26 cellular contexts compared by ENCODE assay signal in genomic region chr10:15311885-15312280, GRCh38. TPM values are rescaled to one million over a fixed set of nuclear protein-coding genes. Genes with fewer than 3 reads are reported as not detected.
DNase-seq lines count a peak whose midpoint lies in the region; ATAC-seq, FAIRE-seq and TF ChIP-seq lines count a peak whose summit lies in the region.
"Had no signal": no experiment of that assay in that cellular context is flagged by ENCODE, and none has a peak within 500 bp of the region (broad histone marks: within the 10 kb centered on the region; RNA-seq: fewer than 3 reads in every experiment).

No MANE protein-coding gene starts in this region.

- CTCF ChIA-PET in activated CD8-positive, alpha-beta T cell treated with anti-CD3 and anti-CD28 coated beads for 36 hours (lab: Charles Lee): interaction anchor here (0.8 kb wide), 1 partner anchor 13 kb away, joined by 3 read pairs; no protein-coding TSS in a partner anchor
- CTCF ChIA-PET in Calu3 (lab: Charles Lee): no interaction called here

- H3K4me3 ChIP-seq in kidney (ENCODE audit: low read length in 2 of 2): no peak overlapping the region
- no peak overlapping the region for H3K4me3 ChIP-seq in neural progenitor cell
- H3K4me3 ChIP-seq: BLaER1 treated with 17β-estradiol and CSF1 and Interleukin-3, amounts not matched to agents 10 nM and 100 nM; GM12878; Peyer's patch; SJCRH30 had no signal

- H3K36me3 ChIP-seq in kidney (ENCODE audit: control insufficient read depth in 1 of 2, insufficient read depth in 2 of 2, low read length in 2 of 2) (no peaks in the 10 kb centered on the region), neural progenitor cell (no peaks in the 10 kb centered on the region)
- H3K36me3 ChIP-seq: Peyer's patch, SJCRH30 had no signal

- H3K4me3 Mint-ChIP-seq in neural progenitor cell (no peak overlapping the region), Calu3 (ENCODE audit: low read depth, unreplicated experiment) (no peak overlapping the region)
- no peak overlapping the region for H3K4me3 Mint-ChIP-seq in activated CD8-positive, alpha-beta T cell treated with anti-CD3 and anti-CD28 coated beads for 36 hours
- H3K4me3 Mint-ChIP-seq: CD4-positive, alpha-beta memory T cell had no signal

- H3K4me2 ChIP-seq in neural progenitor cell: no peak overlapping the region
- H3K4me2 ChIP-seq: BLaER1 treated with 17β-estradiol and CSF1 and Interleukin-3, amounts not matched to agents 10 nM and 100 nM; KMS-11 had no signal

- no peak for ATAC-seq in HG03342 (IDR thresholded peaks at IDR 0.05; ENCODE audit: unreplicated experiment)
- no peak for ATAC-seq in activated CD8-positive, alpha-beta T cell treated with anti-CD3 and anti-CD28 coated beads for 36 hours
- ATAC-seq: GM12878, HCT116 had no signal

- H2AFZ ChIP-seq in neural progenitor cell (replicated peaks): no peak overlapping the region

- no peaks in the 10 kb centered on the region for H3F3A ChIP-seq in neural progenitor cell (ENCODE audit: low read depth)

- intact Hi-C loops in kidney (cut with DNase I) (no loop called here), Calu3 (cut with micrococcal nuclease; ENCODE audit: unreplicated experiment) (no loop called here)
- intact Hi-C loops in activated CD8-positive, alpha-beta T cell treated with anti-CD3 and anti-CD28 coated beads for 36 hours (cut with micrococcal nuclease): no loop called here

- H3K4me1 ChIP-seq in kidney (ENCODE audit: control insufficient read depth in 1 of 2, insufficient read depth in 1 of 2, low read depth in 1 of 2, low read length in 2 of 2) (peaks cover 11 to 41% of the 10 kb centered on the region in 2 donors), neural progenitor cell (peaks cover 6% of the 10 kb centered on the region)
- H3K4me1 ChIP-seq: Caco-2, SJCRH30 had no signal

- H3K9me3 ChIP-seq in kidney (ENCODE audit: control insufficient read depth in 1 of 2, low read length in 2 of 2): no peaks in the 10 kb centered on the region
- H3K9me3 ChIP-seq in neural progenitor cell (ENCODE audit: low read depth): no peaks in the 10 kb centered on the region
- H3K9me3 ChIP-seq: Caco-2, Peyer's patch, SJCRH30 had no signal

- peaks cover 16% of the 10 kb centered on the region for H3K79me2 ChIP-seq in neural progenitor cell (ENCODE audit: low read depth)

- no peak overlapping the region for H3K9ac ChIP-seq in kidney (ENCODE audit: low read length in 2 of 2)
- H3K9ac ChIP-seq in neural progenitor cell: no peak overlapping the region
- H3K9ac ChIP-seq: BLaER1 treated with 17β-estradiol and CSF1 and Interleukin-3, amounts not matched to agents 10 nM and 100 nM; KMS-11 had no signal

- no peaks in the 10 kb centered on the region for H3K27me3 ChIP-seq in neural progenitor cell
- H3K27me3 ChIP-seq: BLaER1 treated with 17β-estradiol and CSF1 and Interleukin-3, amounts not matched to agents 10 nM and 100 nM; Peyer's patch; SJCRH30 had no signal

- TF ChIP-seq CTCF in kidney (IDR thresholded peaks at IDR 0.05; ENCODE audit: borderline replicate concordance, extremely low read depth, insufficient read depth) (no peak), neural progenitor cell (IDR thresholded peaks at IDR 0.05) (no peak), Calu3 (IDR thresholded peaks at IDR 0.05; ENCODE audit: unreplicated experiment) (no peak)
- TF ChIP-seq CTCF in activated CD8-positive, alpha-beta T cell treated with anti-CD3 and anti-CD28 coated beads for 36 hours (IDR thresholded peaks at IDR 0.05): no peak

- no peak for FAIRE-seq in kidney (lab: Jason Lieb, UNC)
- FAIRE-seq: GM12878 had no signal

- peaks cover 10% of the 10 kb centered on the region for H4K20me1 ChIP-seq in neural progenitor cell (ENCODE audit: low read depth)

- H3K27me3 Mint-ChIP-seq in neural progenitor cell (ENCODE audit: insufficient read depth, low read depth): peaks cover 2% of the 10 kb centered on the region
- no peaks in the 10 kb centered on the region for H3K27me3 Mint-ChIP-seq in activated CD8-positive, alpha-beta T cell treated with anti-CD3 and anti-CD28 coated beads for 36 hours
- H3K27me3 Mint-ChIP-seq in Calu3 (ENCODE audit: unreplicated experiment): peaks cover 65% of the 10 kb centered on the region

- POLR2A ChIA-PET in activated CD8-positive, alpha-beta T cell treated with anti-CD3 and anti-CD28 coated beads for 36 hours (lab: Charles Lee): no interaction called here

- DNase-seq in dermis blood vessel endothelial cell (peak; percentile 26), kidney (no peak), neural progenitor cell (ENCODE audit: low spot score) (no peak), Calu3 (no peak), NCI-H1105 (lab: John Stamatoyannopoulos, UW) (no peak)
- no peak for DNase-seq in activated CD8-positive, alpha-beta T cell treated with anti-CD3 and anti-CD28 coated beads for 36 hours
- DNase-seq: ACHN; Caco-2; CD4-positive, alpha-beta memory T cell; DND-41; GOT3; IMR-90; NCI-H1092 treated with DMSO at 0.1 percent for 48 hours; NCI-H146; NCI-H2029; NCI-H226; NCI-H524; NCI-H82; Peyer's patch; SJCRH30 had no signal

- H3K9me3 Mint-ChIP-seq in neural progenitor cell (no peaks in the 10 kb centered on the region), Calu3 (ENCODE audit: low read depth, unreplicated experiment) (no peaks in the 10 kb centered on the region)
- no peaks in the 10 kb centered on the region for H3K9me3 Mint-ChIP-seq in activated CD8-positive, alpha-beta T cell treated with anti-CD3 and anti-CD28 coated beads for 36 hours
- H3K9me3 Mint-ChIP-seq: CD4-positive, alpha-beta memory T cell had no signal

- no TSS peak for BruUV-seq in Calu3 (replicated peaks; lab: Mats Ljungman, UMichigan)

- H3K36me3 Mint-ChIP-seq in neural progenitor cell (peaks cover 7% of the 10 kb centered on the region), Calu3 (ENCODE audit: insufficient read depth, unreplicated experiment) (no peaks in the 10 kb centered on the region)
- H3K36me3 Mint-ChIP-seq in activated CD8-positive, alpha-beta T cell treated with anti-CD3 and anti-CD28 coated beads for 36 hours (ENCODE audit: low read depth): no peaks in the 10 kb centered on the region
- H3K36me3 Mint-ChIP-seq: CD4-positive, alpha-beta memory T cell had no signal

- H3K4me1 Mint-ChIP-seq in neural progenitor cell (peaks cover 29% of the 10 kb centered on the region), Calu3 (ENCODE audit: low read depth, unreplicated experiment) (no peaks in the 10 kb centered on the region)
- H3K4me1 Mint-ChIP-seq in activated CD8-positive, alpha-beta T cell treated with anti-CD3 and anti-CD28 coated beads for 36 hours (ENCODE audit: low read depth): peaks cover 2% of the 10 kb centered on the region

- H3K27ac ChIP-seq in kidney (ENCODE audit: low read depth in 2 of 2, low read length in 2 of 2): peak overlapping the region; percentile 2 to 57
- no peak overlapping the region for H3K27ac ChIP-seq in neural progenitor cell
- H3K27ac ChIP-seq: BLaER1 treated with 17β-estradiol and CSF1 and Interleukin-3, amounts not matched to agents 10 nM and 100 nM; KMS-11; Peyer's patch; SJCRH30 had no signal

- H3K27ac Mint-ChIP-seq in neural progenitor cell (peak overlapping the region; percentile 24), Calu3 (ENCODE audit: unreplicated experiment) (no peak overlapping the region)
- H3K27ac Mint-ChIP-seq in activated CD8-positive, alpha-beta T cell treated with anti-CD3 and anti-CD28 coated beads for 36 hours: no peak overlapping the region
- H3K27ac Mint-ChIP-seq: CD4-positive, alpha-beta memory T cell had no signal

RNA-seq across cellular contexts. Expression of gene FAM171A1, which starts 59.2 kb away (rescaled TPM):
- total RNA-seq in dermis blood vessel endothelial cell (40.0 and 55.9 TPM in 2 replicates), kidney (53.0 TPM), neural progenitor cell (ENCODE audit: low replicate concordance) (28.2 and 32.2 TPM in 2 replicates), Calu3 (2022) (1.0 and 2.6 TPM in 2 replicates)
- polyA plus RNA-seq in kidney (ENCODE audit: insufficient read depth, low read depth, low replicate concordance): 30.4 TPM
- total RNA-seq in activated CD8-positive, alpha-beta T cell treated with anti-CD3 and anti-CD28 coated beads for 36 hours: 1 to 10 TPM; 4.2 to 5.1 TPM
- total RNA-seq: OCI-LY7 had no signal
